ENCODE assay signal across 34 cellular contexts in the genomic region with DNA sequence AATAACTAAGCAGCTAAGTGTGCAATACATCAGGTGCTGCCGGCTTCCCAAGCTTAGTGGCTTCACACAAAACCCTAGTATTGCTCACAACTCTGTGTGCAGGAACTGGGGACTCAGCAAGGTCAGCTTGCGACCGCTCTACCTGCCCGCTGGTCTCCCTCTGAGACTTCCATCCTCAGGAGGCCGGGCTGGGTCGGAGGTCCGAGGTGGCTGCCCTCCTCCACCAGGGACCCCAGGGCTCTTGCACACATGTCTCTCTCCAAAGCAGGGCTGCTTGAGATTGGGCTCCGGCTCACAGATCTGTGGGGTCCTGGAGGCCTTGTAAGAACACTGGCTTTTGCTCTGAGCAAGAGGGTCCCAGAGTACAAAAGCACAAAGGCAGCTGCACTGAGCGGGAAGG. TPM values are rescaled to one million over a fixed set of nuclear protein-coding genes. Genes with fewer than 3 reads are reported as not detected.
"Had no signal": no experiment of that assay in that cellular context is flagged by ENCODE, and none has a peak within 500 bp of the region (broad histone marks: within the 10 kb centered on the region; RNA-seq: fewer than 3 reads in every experiment).

No MANE protein-coding gene starts in this region.

- H3K4me1 Mint-ChIP-seq: activated B cell treated with CpG ODN at 0.5 μM for 24 hours; activated CD4-positive, alpha-beta T cell treated with anti-CD3 and anti-CD28 coated beads, Interleukin-2, amount 10 ng/mL, durations not matched to agents 24 days and 14 days; activated naive CD8-positive, alpha-beta T cell treated with anti-CD3 and anti-CD28 coated beads for 36 hours; brain; central memory CD8-positive, alpha-beta T cell had no signal

- H3K27ac ChIP-seq: adrenal gland, ascending aorta, cardiac muscle cell, VCaP had no signal

- H3K9me3 ChIP-seq: adrenal gland had no signal

- H3K27ac Mint-ChIP-seq: activated B cell treated with CpG ODN at 0.5 μM for 24 hours; activated CD4-positive, alpha-beta memory T cell treated with anti-CD3 and anti-CD28 coated beads for 36 hours; activated CD4-positive, alpha-beta T cell treated with anti-CD3 and anti-CD28 coated beads, Interleukin-2, amount 10 ng/mL, durations not matched to agents 24 days and 14 days; activated CD8-positive, alpha-beta T cell treated with anti-CD3 and anti-CD28 coated beads for 36 hours; activated naive CD4-positive, alpha-beta T cell treated with anti-CD3 and anti-CD28 coated beads for 36 hours; activated naive CD4-positive, alpha-beta T cell treated with anti-CD3 and anti-CD28 coated beads, Interleukin-2, amount 50 U/mL, for 72 hours; activated naive CD8-positive, alpha-beta T cell treated with anti-CD3 and anti-CD28 coated beads for 36 hours; activated T-cell treated with anti-CD3 and anti-CD28 coated beads, Interleukin-2, amount 50 U/mL, for 24 hours; activated T-helper 2 cell treated with anti-CD3 and anti-CD28 coated beads, Interferon-gamma antibody, Interleukin-2, Interleukin-4, amounts not matched to agents 10 μg/mL and 5 μg/mL and 100 μg/mL, durations not matched to agents 14 hours and 24 hours and 36 hours; brain; T-helper 1 cell treated with Interleukin-12 subunit alpha and Interleukin-12 subunit beta and Interleukin-4 antibody, amounts not matched to agents 30 μg/mL and 1 μg/mL, for 36 hours; T-helper 2 cell treated with Interferon-gamma antibody and Interleukin-4, amounts not matched to agents 5 μg/mL and 100 μg/mL, for 36 hours had no signal

- H3K27me3 ChIP-seq: ascending aorta, cardiac muscle cell had no signal

- ATAC-seq: activated CD8-positive, alpha-beta T cell treated with anti-CD3 and anti-CD28 coated beads for 36 hours; activated naive CD4-positive, alpha-beta T cell treated with anti-CD3 and anti-CD28 coated beads, Interleukin-2, amount 50 U/mL, for 72 hours had no signal

- H3K4me3 ChIP-seq: adrenal gland, ascending aorta, cardiac muscle cell had no signal

- H3K4me3 Mint-ChIP-seq: activated B cell treated with CpG ODN at 0.5 μM for 24 hours; activated CD4-positive, alpha-beta memory T cell treated with anti-CD3 and anti-CD28 coated beads for 36 hours; activated CD4-positive, alpha-beta T cell treated with anti-CD3 and anti-CD28 coated beads, Interleukin-2, amount 10 ng/mL, durations not matched to agents 24 days and 14 days; activated CD8-positive, alpha-beta T cell treated with anti-CD3 and anti-CD28 coated beads for 36 hours; activated naive CD4-positive, alpha-beta T cell treated with anti-CD3 and anti-CD28 coated beads for 36 hours; activated naive CD8-positive, alpha-beta T cell treated with anti-CD3 and anti-CD28 coated beads for 36 hours; activated T-cell treated with anti-CD3 and anti-CD28 coated beads, Interleukin-2, amount 50 U/mL, for 24 hours; brain; central memory CD8-positive, alpha-beta T cell; T-helper 1 cell treated with Interleukin-12 subunit alpha and Interleukin-12 subunit beta and Interleukin-4 antibody, amounts not matched to agents 30 μg/mL and 1 μg/mL, for 36 hours; T-helper 2 cell treated with Interferon-gamma antibody and Interleukin-4, amounts not matched to agents 5 μg/mL and 100 μg/mL, for 36 hours had no signal

- H3K36me3 ChIP-seq: adrenal gland, ascending aorta, cardiac muscle cell had no signal

- H3K4me1 ChIP-seq: adrenal gland, ascending aorta had no signal

- H3K9me3 Mint-ChIP-seq: activated CD4-positive, alpha-beta T cell treated with anti-CD3 and anti-CD28 coated beads, Interleukin-2, amount 10 ng/mL, durations not matched to agents 24 days and 14 days; activated T-cell treated with anti-CD3 and anti-CD28 coated beads, Interleukin-2, amount 50 U/mL, for 24 hours had no signal

- H3K36me3 Mint-ChIP-seq: activated CD4-positive, alpha-beta memory T cell treated with anti-CD3 and anti-CD28 coated beads for 36 hours; activated naive CD8-positive, alpha-beta T cell treated with anti-CD3 and anti-CD28 coated beads for 36 hours; brain had no signal

- DNase-seq: activated B cell treated with CpG ODN at 0.5 μM for 24 hours; activated CD4-positive, alpha-beta memory T cell treated with anti-CD3 and anti-CD28 coated beads for 36 hours; activated CD4-positive, alpha-beta T cell treated with anti-CD3 and anti-CD28 coated beads for 4 hours; activated CD4-positive, alpha-beta T cell treated with anti-CD3 and anti-CD28 coated beads, Interleukin-2, amount 10 ng/mL, durations not matched to agents 24 days and 14 days; activated CD4-positive, alpha-beta T cell treated with anti-CD3 and anti-CD28 coated beads, Interleukin-2, amount 50 U/mL, for 1 hour; activated CD4-positive, alpha-beta T cell treated with anti-CD3 and anti-CD28 coated beads, Interleukin-2, amount 50 U/mL, for 4 hours; activated CD4-positive, CD25-positive, alpha-beta regulatory T cell treated with anti-CD3 and anti-CD28 coated beads, Interleukin-2, amount 50 U/mL, for 72 hours; activated CD8-positive, alpha-beta memory T cell treated with anti-CD3 and anti-CD28 coated beads, Interleukin-2, amount 50 U/mL, for 4 hours; activated CD8-positive, alpha-beta T cell treated with anti-CD3 and anti-CD28 coated beads for 36 hours; activated effector memory CD4-positive, alpha-beta T cell treated with Interleukin-2 at 50 U/mL for 16 hours; activated gamma-delta T cell; activated naive CD4-positive, alpha-beta T cell treated with anti-CD3 and anti-CD28 coated beads for 36 hours; activated naive CD4-positive, alpha-beta T cell treated with anti-CD3 and anti-CD28 coated beads, Interleukin-2, amount 50 U/mL, for 16 hours; activated naive CD8-positive, alpha-beta T cell treated with anti-CD3 and anti-CD28 coated beads for 36 hours; activated T-cell treated with anti-CD3 and anti-CD28 coated beads, Interleukin-2, amount 50 U/mL, for 24 hours; activated T-cell treated with anti-CD3 and anti-CD28 coated beads, Interleukin-2, amount 50 U/mL, for 48 hours; adrenal gland; amniotic stem cell; caudate nucleus; SW 1271; T-helper 1 cell; T-helper 2 cell; T-helper 9 cell had no signal

RNA-seq across cellular contexts. Expression of a gene that starts 25.4 kb away (rescaled TPM):
- total RNA-seq: activated B cell treated with CpG ODN at 0.5 μM for 24 hours; activated CD4-positive, alpha-beta memory T cell treated with anti-CD3 and anti-CD28 coated beads for 36 hours; activated CD4-positive, alpha-beta T cell treated with anti-CD3 and anti-CD28 coated beads, Interleukin-2, amount 10 ng/mL, durations not matched to agents 24 days and 14 days; activated CD8-positive, alpha-beta memory T cell treated with anti-CD3 and anti-CD28 coated beads for 36 hours; activated CD8-positive, alpha-beta T cell treated with anti-CD3 and anti-CD28 coated beads for 36 hours; activated naive CD8-positive, alpha-beta T cell treated with anti-CD3 and anti-CD28 coated beads for 36 hours; activated T-helper 2 cell treated with anti-CD3 and anti-CD28 coated beads, Interferon-gamma antibody, Interleukin-2, Interleukin-4, amounts not matched to agents 10 μg/mL and 5 μg/mL and 100 μg/mL, durations not matched to agents 14 hours and 24 hours and 36 hours; adrenal gland; ascending aorta; bronchial epithelial cell; cardiac muscle cell had no signal
- polyA plus RNA-seq: adrenal gland, cardiac muscle cell had no signal

RNA-seq across cellular contexts. Expression of a gene that starts 45.9 kb away (rescaled TPM):
- total RNA-seq: activated B cell treated with CpG ODN at 0.5 μM for 24 hours; activated CD4-positive, alpha-beta memory T cell treated with anti-CD3 and anti-CD28 coated beads for 36 hours; activated CD4-positive, alpha-beta T cell treated with anti-CD3 and anti-CD28 coated beads, Interleukin-2, amount 10 ng/mL, durations not matched to agents 24 days and 14 days; activated CD8-positive, alpha-beta memory T cell treated with anti-CD3 and anti-CD28 coated beads for 36 hours; activated CD8-positive, alpha-beta T cell treated with anti-CD3 and anti-CD28 coated beads for 36 hours; activated naive CD4-positive, alpha-beta T cell treated with anti-CD3 and anti-CD28 coated beads for 36 hours; activated naive CD4-positive, alpha-beta T cell treated with anti-CD3 and anti-CD28 coated beads, Interleukin-2, amount 50 U/mL, for 72 hours; activated naive CD8-positive, alpha-beta T cell treated with anti-CD3 and anti-CD28 coated beads for 36 hours; activated T-helper 2 cell treated with anti-CD3 and anti-CD28 coated beads, Interferon-gamma antibody, Interleukin-2, Interleukin-4, amounts not matched to agents 10 μg/mL and 5 μg/mL and 100 μg/mL, durations not matched to agents 14 hours and 24 hours and 36 hours; adrenal gland; ascending aorta; bronchial epithelial cell; cardiac muscle cell had no signal
- polyA plus RNA-seq: adrenal gland, cardiac muscle cell had no signal
